In the genomic region with DNA sequence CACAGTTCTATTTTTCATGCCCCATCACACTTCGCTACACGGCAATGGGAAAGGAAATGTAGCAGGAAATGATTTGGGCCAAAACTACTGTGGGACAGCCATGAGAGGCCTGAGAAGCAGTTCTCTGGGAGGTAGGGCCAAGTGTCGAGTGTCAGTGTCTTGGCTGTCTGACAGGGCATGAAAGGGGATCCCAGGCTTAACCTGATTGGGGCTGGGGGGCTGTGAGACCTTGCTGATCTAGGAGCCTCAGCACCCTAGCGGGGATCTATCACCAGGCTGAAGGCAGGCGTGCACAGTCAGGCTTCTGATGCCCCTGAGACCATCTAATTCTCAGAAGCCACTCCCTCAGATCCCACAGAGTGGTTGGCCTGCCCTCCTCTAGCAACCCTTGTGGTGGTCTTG, we compare ENCODE assay signal across 23 cellular contexts. TPM values are rescaled to one million over a fixed set of nuclear protein-coding genes. Genes with fewer than 3 reads are reported as not detected.
DNase-seq lines count a peak whose midpoint lies in the region; ATAC-seq and TF ChIP-seq lines count a peak whose summit lies in the region.
"Had no signal": no experiment of that assay in that cellular context is flagged by ENCODE, and none has a peak within 500 bp of the region (broad histone marks: within the 10 kb centered on the region; RNA-seq: fewer than 3 reads in every experiment).

No MANE protein-coding gene starts in this region.

- H3K4me3 ChIP-seq in neuronal stem cell (ENCODE audit: low read length in 2 of 2) = no peak overlapping the region
- no peak overlapping the region for H3K4me3 ChIP-seq in vagina
- H3K4me3 ChIP-seq: A549, body of pancreas, skin epidermis had no signal

- no peak overlapping the region for H3K23ac ChIP-seq in neuronal stem cell (ENCODE audit: low read depth, low read length, poor library complexity)

- H3K4me1 Mint-ChIP-seq in WTC11 = no peaks in the 10 kb centered on the region
- H3K4me1 Mint-ChIP-seq in chondrocyte (ENCODE audit: low read depth) = peaks cover 5% of the 10 kb centered on the region
- H3K4me1 Mint-ChIP-seq: CD14-positive monocyte, natural killer cell had no signal

- no peak overlapping the region for H3K9ac ChIP-seq in neuronal stem cell (ENCODE audit: low read depth, low read length, poor library complexity)

- no peak overlapping the region for H2AFZ ChIP-seq in neuronal stem cell (ENCODE audit: low read length)

- H3K36me3 ChIP-seq in neuronal stem cell (replicated peaks in 1 of 2; ENCODE audit: control insufficient read depth in 2 of 2, insufficient read depth in 2 of 2, low read length in 2 of 2) (no peaks in the 10 kb centered on the region), vagina (no peaks in the 10 kb centered on the region)

- peak overlapping the region; percentile 24 for H3K18ac ChIP-seq in neuronal stem cell (ENCODE audit: low read length)

- H4K91ac ChIP-seq in neuronal stem cell (ENCODE audit: low read depth, low read length, poor library complexity) = no peak overlapping the region

- peaks cover 10% of the 10 kb centered on the region for H3K27me3 Mint-ChIP-seq in WTC11 (ENCODE audit: low read depth)
- peaks cover 1% of the 10 kb centered on the region for H3K27me3 Mint-ChIP-seq in chondrocyte (ENCODE audit: low read depth)

- intact Hi-C loops in vagina (cut with DNase I) = no loop called here

- H2AK5ac ChIP-seq in neuronal stem cell (ENCODE audit: low read depth, low read length) = no peak overlapping the region

- H3K36me3 Mint-ChIP-seq in WTC11 = no peaks in the 10 kb centered on the region
- no peaks in the 10 kb centered on the region for H3K36me3 Mint-ChIP-seq in chondrocyte (ENCODE audit: low read depth)
- H3K36me3 Mint-ChIP-seq: activated naive CD8-positive, alpha-beta T cell treated with anti-CD3 and anti-CD28 coated beads, Interleukin-2, amount 10 ng/mL, durations not matched to agents 7 days and 5 days; CD14-positive monocyte; natural killer cell had no signal

- H3K9me3 Mint-ChIP-seq in WTC11 = no peaks in the 10 kb centered on the region
- H3K9me3 Mint-ChIP-seq in chondrocyte (ENCODE audit: low read depth) = no peaks in the 10 kb centered on the region
- H3K9me3 Mint-ChIP-seq: activated naive CD8-positive, alpha-beta T cell treated with anti-CD3 and anti-CD28 coated beads, Interleukin-2, amount 10 ng/mL, durations not matched to agents 7 days and 5 days; activated T-helper 2 cell treated with anti-CD3 and anti-CD28 coated beads, Interferon-gamma antibody, Interleukin-2, Interleukin-4, amounts not matched to agents 10 μg/mL and 5 μg/mL and 100 μg/mL, durations not matched to agents 14 hours and 24 hours and 36 hours; CD14-positive monocyte; HFFc6; natural killer cell had no signal

- H3K4me1 ChIP-seq in neuronal stem cell (ENCODE audit: control insufficient read depth in 2 of 2, insufficient read depth in 1 of 2, low read depth in 1 of 2, low read length in 2 of 2) (peaks cover 0 to 4% of the 10 kb centered on the region in 2 donors), vagina (no peaks in the 10 kb centered on the region)
- H3K4me1 ChIP-seq: A549, body of pancreas had no signal

- no peak overlapping the region for H3K4ac ChIP-seq in neuronal stem cell (ENCODE audit: low read length)

- H4K8ac ChIP-seq in neuronal stem cell (ENCODE audit: low read depth, low read length) = no peak overlapping the region

- CTCF ChIA-PET in WTC11 (lab: Charles Lee) = no interaction called here

- no peak for TF ChIP-seq CTCF in WTC11 (IDR thresholded peaks at IDR 0.05)
- no peak for TF ChIP-seq CTCF in vagina (IDR thresholded peaks at IDR 0.05)
- no peak for TF ChIP-seq CTCF in chondrocyte (IDR thresholded peaks at IDR 0.05)

- no peak overlapping the region for H2BK120ac ChIP-seq in neuronal stem cell (ENCODE audit: low read depth, low read length)

- no peaks in the 10 kb centered on the region for H3K79me1 ChIP-seq in neuronal stem cell (ENCODE audit: low read depth, low read length)

- no peak overlapping the region for H2BK5ac ChIP-seq in neuronal stem cell (ENCODE audit: low read length)

- TF ChIP-seq POLR2A in vagina (IDR thresholded peaks at IDR 0.05) = no peak

- H3K9me3 ChIP-seq in neuronal stem cell (replicated peaks in 1 of 2; ENCODE audit: control insufficient read depth in 2 of 2, insufficient read depth in 1 of 2, low read depth in 1 of 2, low read length in 2 of 2) = no peaks in the 10 kb centered on the region
- no peaks in the 10 kb centered on the region for H3K9me3 ChIP-seq in vagina
- H3K9me3 ChIP-seq: A549, body of pancreas had no signal

- DNase-seq in NCI-H2171 treated with DMSO at 0.1 percent for 48 hours (lab: John Stamatoyannopoulos, UW) = peak; percentile 48
- DNase-seq in NCI-H2171 (lab: John Stamatoyannopoulos, UW) = no peak
- peak; percentile 62 for DNase-seq in NCI-H1436 treated with DMSO at 0.1 percent for 48 hours (lab: John Stamatoyannopoulos, UW)
- peak; percentile 14 for DNase-seq in WTC11 (ENCODE audit: low spot score)
- DNase-seq in neuronal stem cell (ENCODE audit: low spot score) = no peak
- no peak for DNase-seq in vagina (ENCODE audit: extremely low spot score in 2 of 2)
- no peak for DNase-seq in chondrocyte (ENCODE audit: low spot score)
- DNase-seq in NK-92 treated with Interleukin-12 subunit alpha and Interleukin-12 subunit beta, amount 100 ng/mL, for 24 hours (lab: John Stamatoyannopoulos, UW) = no peak
- DNase-seq: activated CD4-positive, alpha-beta T cell treated with anti-CD3 and anti-CD28 coated beads for 4 hours; activated naive CD8-positive, alpha-beta T cell treated with anti-CD3 and anti-CD28 coated beads, Interleukin-2, amount 10 ng/mL, durations not matched to agents 7 days and 5 days; body of pancreas; HFFc6; hypothalamus; KBM-7; MV-4-11; natural killer cell; NCI-H345; posterior cingulate gyrus; stimulated activated CD4-positive, alpha-beta T cell treated with anti-CD3 and anti-CD28 coated beads, Interleukin-2, amount 100 ng/mL, for 48 hours had no signal

- POLR2A ChIA-PET in WTC11 (lab: Charles Lee) = no interaction called here

- no peak overlapping the region for H3K4me2 ChIP-seq in neuronal stem cell (ENCODE audit: insufficient read depth, low read length, poor library complexity, severe bottlenecking)
- H3K4me2 ChIP-seq: A549 had no signal

- H2BK12ac ChIP-seq in neuronal stem cell (ENCODE audit: low read length) = no peak overlapping the region

- H3K27me3 ChIP-seq in neuronal stem cell (ENCODE audit: control insufficient read depth in 3 of 3, insufficient read depth in 3 of 3, low read depth in 1 of 3, low read length in 3 of 3) (no peaks in the 10 kb centered on the region), vagina (no peaks in the 10 kb centered on the region)
- H3K27me3 ChIP-seq: body of pancreas had no signal

- H2BK15ac ChIP-seq in neuronal stem cell (ENCODE audit: low read length) = no peak overlapping the region

- H3K4me3 Mint-ChIP-seq in WTC11 (no peak overlapping the region), chondrocyte (ENCODE audit: unreplicated experiment) (no peak overlapping the region)
- H3K4me3 Mint-ChIP-seq: activated naive CD8-positive, alpha-beta T cell treated with anti-CD3 and anti-CD28 coated beads, Interleukin-2, amount 10 ng/mL, durations not matched to agents 7 days and 5 days; CD14-positive monocyte; HFFc6; natural killer cell had no signal

- H3K27ac ChIP-seq in neuronal stem cell (replicated peaks; ENCODE audit: low read length) (no peak overlapping the region), vagina (no peak overlapping the region)
- H3K27ac ChIP-seq: A549, body of pancreas, skin epidermis had no signal

- WGBS in neuronal stem cell (ENCODE audit: extremely low coverage in 2 of 2, insufficient read length in 2 of 2, insufficient replicate concordance in 1 of 2), 2 donors = no CpG with 5 or more reads among the region's 5 CpGs

- H3K27ac Mint-ChIP-seq in WTC11 (no peak overlapping the region), chondrocyte (ENCODE audit: unreplicated experiment) (no peak overlapping the region)
- H3K27ac Mint-ChIP-seq: activated naive CD8-positive, alpha-beta T cell treated with anti-CD3 and anti-CD28 coated beads, Interleukin-2, amount 10 ng/mL, durations not matched to agents 7 days and 5 days; activated T-helper 2 cell treated with anti-CD3 and anti-CD28 coated beads, Interferon-gamma antibody, Interleukin-2, Interleukin-4, amounts not matched to agents 10 μg/mL and 5 μg/mL and 100 μg/mL, durations not matched to agents 14 hours and 24 hours and 36 hours; CD14-positive monocyte; HFFc6; natural killer cell had no signal

- H3K14ac ChIP-seq in neuronal stem cell (ENCODE audit: low read length) = no peak overlapping the region

- ATAC-seq in WTC11 = peak; percentile 88
- ATAC-seq: A549, body of pancreas, natural killer cell had no signal

TF ChIP-seq in WTC11, 78 proteins besides CTCF, POLR2A, EP300 and RAD21:
- TF ChIP-seq TEAD4 (CRISPR knock-in tag; IDR thresholded peaks at IDR 0.05) (no peak), ZNF121 (CRISPR knock-in tag; IDR thresholded peaks at IDR 0.05) (0 out of 2 replicates have a peak, but pooled peaks have one; percentile 12)

RNA-seq across cellular contexts. Expression of a gene that starts 58.2 kb away (rescaled TPM):
- 66.0 to 77.2 TPM (median 71.1 TPM) in 3 replicates for total RNA-seq in WTC11 (2021)
- polyA plus RNA-seq in neuronal stem cell (2013, experiment 1 of 2) = 30.3 TPM
- 31.1 TPM for polyA plus RNA-seq in neuronal stem cell (2013, experiment 2 of 2)
- 25.3 TPM for total RNA-seq in vagina
- total RNA-seq in chondrocyte = 25.6 to 33.8 TPM (median 26.6 TPM) in 3 replicates

Comparison
In these comparisons a context has a peak if more than half of its experiments do, and no peak if none do; other contexts are left out.
1. DNase-seq: peak in NCI-H2171 treated with DMSO at 0.1 percent for 48 hours (single experiment), NCI-H1436 treated with DMSO at 0.1 percent for 48 hours (single experiment) and WTC11 (single experiment); none in NCI-H2171 (single experiment), neuronal stem cell (single experiment), vagina (0 of 2), chondrocyte (single experiment) and NK-92 treated with Interleukin-12 subunit alpha and Interleukin-12 subunit beta, amount 100 ng/mL, for 24 hours (single experiment).